Comparison of ENCODE assay signal across 25 cellular contexts in the genomic region with DNA sequence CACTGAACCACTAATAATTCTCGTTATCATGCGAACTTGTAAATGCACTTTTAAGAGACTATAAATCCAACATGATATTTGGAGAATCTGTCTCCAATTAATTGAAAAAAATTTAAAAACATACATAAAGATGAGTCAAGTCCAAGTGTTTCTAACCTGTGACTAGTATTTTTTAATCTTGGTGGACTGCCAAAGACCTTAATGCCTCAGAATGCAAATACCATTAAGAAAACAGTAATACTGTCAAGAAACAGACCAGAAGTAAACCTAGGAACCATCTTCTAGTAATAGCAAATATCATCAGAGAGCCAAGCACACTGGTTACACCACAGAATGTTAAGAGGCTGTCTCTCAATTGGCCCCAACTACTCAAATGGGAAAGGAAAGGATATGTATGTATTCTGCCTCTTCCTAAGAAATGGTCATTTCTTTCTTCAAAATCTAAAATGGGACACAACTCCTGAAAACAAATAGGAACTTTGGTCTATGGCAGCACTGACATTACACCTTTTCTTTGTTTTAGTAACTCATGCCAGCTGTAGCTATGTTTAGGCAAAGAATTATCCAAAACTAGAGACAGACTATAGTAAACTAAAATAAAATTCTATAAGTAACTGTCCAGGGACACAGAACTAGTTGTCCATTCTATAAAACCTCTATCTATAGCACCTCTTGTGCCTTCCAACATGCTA. TPM values are rescaled to one million over a fixed set of nuclear protein-coding genes. Genes with fewer than 3 reads are reported as not detected.
DNase-seq lines count a peak whose midpoint lies in the region; ATAC-seq and TF ChIP-seq lines count a peak whose summit lies in the region.
"Had no signal": no experiment of that assay in that cellular context is flagged by ENCODE, and none has a peak within 500 bp of the region (broad histone marks: within the 10 kb centered on the region; RNA-seq: fewer than 3 reads in every experiment).

No MANE protein-coding gene starts in this region.

- H3K4me3 Mint-ChIP-seq in HFFc6, result no peak overlapping the region; the same call in 1 of the 2 replicates
- no peak overlapping the region for H3K4me3 Mint-ChIP-seq in chondrocyte (ENCODE audit: unreplicated experiment)
- H3K4me3 Mint-ChIP-seq: activated B cell treated with CpG ODN at 0.5 μM for 24 hours; activated CD4-positive, alpha-beta memory T cell treated with anti-CD3 and anti-CD28 coated beads, Interleukin-2, amount 10 ng/mL, durations not matched to agents 7 days and 5 days; activated naive CD4-positive, alpha-beta T cell treated with anti-CD3 and anti-CD28 coated beads, Interleukin-2, amount 10 ng/mL, durations not matched to agents 7 days and 5 days had no signal

- intact Hi-C loops in right lobe of liver (cut with DNase I), result no loop called here

- TF ChIP-seq POLR2A in right lobe of liver (IDR thresholded peaks at IDR 0.05), result no peak

- H3K4me1 ChIP-seq in right lobe of liver, result peaks cover 0 to 19% (median 3%) of the 10 kb centered on the region in 4 donors
- H3K4me1 ChIP-seq: A549 had no signal

- TF ChIP-seq CTCF in AG10803 (conservative IDR thresholded peaks at IDR 0.05; ENCODE audit: low read length), result no peak
- TF ChIP-seq CTCF in HFFc6 (IDR thresholded peaks at IDR 0.05), result no peak
- TF ChIP-seq CTCF in chondrocyte (IDR thresholded peaks at IDR 0.05), result no peak
- TF ChIP-seq CTCF in right lobe of liver (IDR thresholded peaks at IDR 0.05), result no peak

- peak; percentile 18 for DNase-seq in AG10803 (ENCODE audit: low read depth)
- peak; percentile 85 for DNase-seq in HFFc6
- no peak for DNase-seq in chondrocyte (ENCODE audit: low spot score)
- DNase-seq in right lobe of liver, result no peak
- no peak for DNase-seq in G401 (ENCODE audit: low spot score)
- DNase-seq in NCI-H1930 (lab: John Stamatoyannopoulos, UW), result no peak
- DNase-seq in NAMALWA (ENCODE audit: low spot score), result no peak
- DNase-seq: activated B cell treated with CpG ODN at 0.5 μM for 24 hours; activated CD4-positive, alpha-beta memory T cell treated with anti-CD3 and anti-CD28 coated beads, Interleukin-2, amount 10 ng/mL, durations not matched to agents 7 days and 5 days; activated naive CD4-positive, alpha-beta T cell treated with anti-CD3 and anti-CD28 coated beads, Interleukin-2, amount 10 ng/mL, durations not matched to agents 7 days and 5 days; aorta; GDM1; GOT3; islet precursor cell; Kasumi-1; NCI-H1092 treated with DMSO at 0.1 percent for 48 hours; NCI-H2081 treated with DMSO at 0.1 percent for 48 hours; stimulated activated CD4-positive, alpha-beta T cell treated with anti-CD3 and anti-CD28 coated beads, Interleukin-12 subunit alpha, Interleukin-12 subunit beta, amount 100 ng/mL, for 4 hours; T1000 had no signal

- peaks cover 0 to 46% (median 11%) of the 10 kb centered on the region in 4 donors for H3K36me3 ChIP-seq in right lobe of liver

- in situ Hi-C loops in G401 (cut with HindIII; ENCODE audit: low sequenced_read_pairs), result no loop called here

- H3K4me1 Mint-ChIP-seq in HFFc6 (ENCODE audit: low read depth), result peaks cover 64% of the 10 kb centered on the region
- peaks cover 22% of the 10 kb centered on the region for H3K4me1 Mint-ChIP-seq in chondrocyte (ENCODE audit: low read depth)

- H3K9me3 Mint-ChIP-seq in HFFc6 (peaks cover 4% of the 10 kb centered on the region), chondrocyte (ENCODE audit: low read depth) (no peaks in the 10 kb centered on the region)
- H3K9me3 Mint-ChIP-seq: activated B cell treated with CpG ODN at 0.5 μM for 24 hours had no signal

- 92% methylated on average over 2 of the region's 2 CpGs for WGBS in right lobe of liver (ENCODE audit: insufficient coverage, low coverage, low lambda C conversion rate, missing lambda C conversion rate)

- H3K27me3 ChIP-seq in right lobe of liver, result no peaks in the 10 kb centered on the region
- H3K27me3 ChIP-seq: hepatocyte, neutrophil had no signal

- no peak overlapping the region for H3K4me3 ChIP-seq in AG10803 (ENCODE audit: low read length)
- no peak overlapping the region for H3K4me3 ChIP-seq in right lobe of liver
- H3K4me3 ChIP-seq: A549, hepatocyte, lung had no signal

- H3K27ac ChIP-seq in right lobe of liver, result no peak overlapping the region
- H3K27ac ChIP-seq: A549, C4-2B, hepatocyte, neutrophil had no signal

- no peaks in the 10 kb centered on the region for H3K27me3 Mint-ChIP-seq in HFFc6 (ENCODE audit: insufficient read depth)
- no peaks in the 10 kb centered on the region for H3K27me3 Mint-ChIP-seq in chondrocyte (ENCODE audit: low read depth)
- H3K27me3 Mint-ChIP-seq: activated B cell treated with CpG ODN at 0.5 μM for 24 hours; activated CD4-positive, alpha-beta memory T cell treated with anti-CD3 and anti-CD28 coated beads, Interleukin-2, amount 10 ng/mL, durations not matched to agents 7 days and 5 days; activated naive CD4-positive, alpha-beta T cell treated with anti-CD3 and anti-CD28 coated beads, Interleukin-2, amount 10 ng/mL, durations not matched to agents 7 days and 5 days had no signal

- peak in 3 of 4 donors; percentile 24 to 66 (median 38) for ATAC-seq in right lobe of liver
- ATAC-seq in GM19397 (IDR thresholded peaks at IDR 0.05; ENCODE audit: unreplicated experiment), result no peak
- ATAC-seq: A549 had no signal

- peak overlapping the region; percentile 64 for H3K27ac Mint-ChIP-seq in HFFc6
- peak overlapping the region; percentile 12 for H3K27ac Mint-ChIP-seq in chondrocyte (ENCODE audit: unreplicated experiment)
- H3K27ac Mint-ChIP-seq: activated CD4-positive, alpha-beta memory T cell treated with anti-CD3 and anti-CD28 coated beads, Interleukin-2, amount 10 ng/mL, durations not matched to agents 7 days and 5 days; activated naive CD4-positive, alpha-beta T cell treated with anti-CD3 and anti-CD28 coated beads, Interleukin-2, amount 10 ng/mL, durations not matched to agents 7 days and 5 days had no signal

- H3K9me3 ChIP-seq in right lobe of liver, result no peaks in the 10 kb centered on the region
- H3K9me3 ChIP-seq: A549, neutrophil had no signal

- H3K36me3 Mint-ChIP-seq in HFFc6 (ENCODE audit: low read depth), result peaks cover 46% of the 10 kb centered on the region
- H3K36me3 Mint-ChIP-seq in chondrocyte (ENCODE audit: low read depth), result peaks cover 39% of the 10 kb centered on the region

RNA-seq across cellular contexts. Expression of a gene that starts 15.8 kb away (rescaled TPM):
- 1 to 10 TPM; 4.4 to 5.2 (median 4.7) TPM for total RNA-seq in HFFc6 (2021; fragmentation: NEBNext Ultra II Directional; extraction: Animal tissue kit (Norgen Biotek cat#: 25700))
- total RNA-seq in chondrocyte, result 5.6 to 6.5 TPM (median 6.3 TPM) in 3 replicates
- 1 to 10 TPM; 6.2 to 9.3 (median 8.3) TPM for total RNA-seq in right lobe of liver
- 2.0 and 10.2 TPM in 2 replicates for total RNA-seq in G401 (2014; rRNA removed; shearing (Covaris generic))

Comparison
In these comparisons a context has a peak if more than half of its experiments do, and no peak if none do; other contexts are left out.
1. DNase-seq: peak in AG10803 (single experiment) and HFFc6 (single experiment); none in chondrocyte (single experiment), right lobe of liver (0 of 3), G401 (single experiment), NCI-H1930 (0 of 2) and NAMALWA (single experiment).